In the genomic region with DNA sequence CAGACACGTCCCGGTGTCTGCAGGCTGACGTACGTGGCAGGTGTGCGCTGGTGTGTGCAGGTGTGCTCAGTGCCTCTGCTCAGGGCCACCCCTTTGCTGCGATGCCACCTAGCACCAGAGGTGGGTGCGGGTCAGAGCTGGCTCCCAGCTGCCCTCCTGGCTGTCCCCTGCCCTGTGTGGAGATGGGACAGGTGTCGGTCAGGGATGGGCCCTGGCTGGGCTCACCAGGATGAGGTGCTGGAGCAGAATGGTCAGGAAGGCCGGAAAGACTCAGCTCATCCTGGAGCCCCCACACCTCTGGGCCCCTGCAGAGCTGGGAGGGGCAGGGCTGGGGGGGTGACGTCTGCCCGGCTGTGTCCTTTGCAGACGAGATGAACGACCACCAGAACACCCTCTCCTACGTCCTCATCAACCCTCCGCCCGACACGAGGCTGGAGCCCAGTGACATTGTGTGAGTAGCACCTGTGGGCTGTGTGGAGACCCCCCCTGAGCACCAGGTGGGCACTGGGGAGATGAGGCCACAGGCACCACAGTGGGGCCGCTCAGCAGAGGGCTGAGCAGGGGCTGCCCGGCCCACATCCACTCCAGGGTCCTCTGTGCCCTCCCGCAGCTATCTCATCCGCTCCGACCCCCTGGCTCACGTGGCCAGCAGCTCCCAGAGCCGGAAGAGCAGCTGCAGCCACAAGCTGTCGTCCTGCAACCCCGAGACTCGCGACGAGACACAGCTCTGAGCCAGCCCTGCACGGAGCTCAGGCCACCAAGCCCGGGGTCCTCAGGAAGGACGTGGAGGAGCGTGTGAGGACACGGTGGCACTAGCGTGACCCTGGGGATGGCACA, we compare ENCODE assay signal across 16 cellular contexts.
"Had no signal": no experiment of that assay in that cellular context is flagged by ENCODE, and none has a peak within 500 bp of the region (broad histone marks: within the 10 kb centered on the region; RNA-seq: fewer than 3 reads in every experiment).

No MANE protein-coding gene starts in this region.

- DNase-seq: activated CD4-positive, CD25-positive, alpha-beta regulatory T cell treated with anti-CD3 and anti-CD28 coated beads, Interleukin-2, amount 50 U/mL, for 72 hours; activated naive CD4-positive, alpha-beta T cell; activated T-cell treated with anti-CD3 and anti-CD28 coated beads for 4 hours; anterior cingulate cortex; brain microvascular endothelial cell; effector CD4-positive, alpha-beta T cell; islet precursor cell; nucleus accumbens; T-helper 9 cell had no signal

- H3K79me2 ChIP-seq: hepatocyte had no signal

- H3K27me3 ChIP-seq: brain microvascular endothelial cell, hepatocyte, right atrium auricular region had no signal

- H2AFZ ChIP-seq: hepatocyte had no signal

- H3K36me3 ChIP-seq: brain microvascular endothelial cell, esophagus muscularis mucosa, right atrium auricular region, thoracic aorta had no signal

- H3K4me1 ChIP-seq: esophagus muscularis mucosa, right atrium auricular region had no signal

- H3K4me3 ChIP-seq: coronary artery, esophagus muscularis mucosa, hepatocyte, right atrium auricular region, smooth muscle cell, thoracic aorta had no signal

- H3K27ac ChIP-seq: brain microvascular endothelial cell, coronary artery, esophagus muscularis mucosa, hepatocyte, right atrium auricular region, thoracic aorta had no signal

- ATAC-seq: left lobe of liver had no signal

- H3K4me2 ChIP-seq: hepatocyte, smooth muscle cell had no signal

- H3K9me3 ChIP-seq: esophagus muscularis mucosa, right atrium auricular region, thoracic aorta had no signal
